In the genomic region with DNA sequence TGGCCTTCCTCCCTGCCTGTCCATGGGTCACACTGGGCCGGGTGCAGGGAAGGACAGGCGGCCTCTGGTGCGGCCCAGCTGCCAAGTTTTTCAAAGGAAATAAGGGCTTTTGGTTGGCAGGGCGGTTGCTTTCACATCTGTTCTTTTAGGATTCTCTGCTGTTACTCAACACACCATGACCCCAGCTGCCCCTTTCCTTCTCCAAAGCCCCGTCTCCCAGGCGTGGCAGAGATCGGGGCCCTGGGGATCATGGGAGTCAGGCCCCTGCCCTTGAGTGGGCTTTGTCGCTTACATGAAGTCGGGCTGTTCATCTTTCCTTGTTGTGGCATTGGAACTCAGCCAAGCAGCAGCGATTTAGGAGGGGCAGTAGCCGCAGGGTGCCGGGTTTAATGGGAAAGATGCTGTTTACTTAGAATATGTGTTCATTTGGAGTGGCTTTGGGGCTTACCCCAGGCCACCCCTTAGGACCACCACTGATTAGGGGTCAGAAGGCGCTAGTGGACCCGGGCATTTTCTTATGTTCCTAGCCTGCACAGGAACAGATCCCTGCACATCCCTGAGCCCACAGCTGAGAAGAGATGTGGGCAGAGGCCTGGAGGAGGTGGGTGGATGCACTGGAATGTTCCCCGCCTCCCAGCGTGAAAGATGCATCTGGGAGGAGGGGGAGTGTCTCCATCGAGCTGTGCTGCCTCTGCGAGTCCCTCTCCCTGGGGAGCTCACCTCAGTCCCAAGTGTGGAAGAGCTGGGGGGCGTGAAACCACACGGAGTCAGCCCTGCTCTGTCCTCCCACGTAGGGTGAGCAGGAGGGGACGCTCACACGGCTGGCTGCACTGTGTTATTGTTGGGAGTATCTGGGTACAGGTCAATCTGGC, we compare ENCODE assay signal across 8 cellular contexts. TPM values are rescaled to one million over a fixed set of nuclear protein-coding genes. Genes with fewer than 3 reads are reported as not detected.
DNase-seq lines count a peak whose midpoint lies in the region; ATAC-seq, FAIRE-seq and TF ChIP-seq lines count a peak whose summit lies in the region.

No MANE protein-coding gene starts in this region.

- 67 to 70% methylated on average over 23 of the region's 23 CpGs for WGBS in pancreas, 2 donors

- no peaks in the 10 kb centered on the region for H3K9me3 ChIP-seq in pancreas

- no peaks in the 10 kb centered on the region for H3K4me1 ChIP-seq in pancreas

- FAIRE-seq in pancreas (lab: Jason Lieb, UNC): no peak

- no peaks in the 10 kb centered on the region for H3K27me3 ChIP-seq in pancreas

- no peaks in the 10 kb centered on the region for H3K36me3 ChIP-seq in pancreas

- DNase-seq in ELF-1 (ENCODE audit: low read depth, low spot score): peak; percentile 47
- DNase-seq in NCI-H748 (lab: John Stamatoyannopoulos, UW; ENCODE audit: unreplicated experiment): peak; percentile 88
- DNase-seq in fibroblast of the aortic adventitia (ENCODE audit: low read depth): peak; percentile 46
- DNase-seq in pancreas: peak in 2 of 6 donors; percentile 14 to 45
- no peak for DNase-seq in NCI-H526 treated with DMSO at 0.1 percent for 48 hours (lab: John Stamatoyannopoulos, UW)
- DNase-seq in kidney tubule cell (ENCODE audit: low spot score): no peak
- no peak for DNase-seq in stimulated activated CD4-positive, alpha-beta T cell treated with anti-CD3 and anti-CD28 coated beads, Interleukin-2, amount 100 ng/mL, for 48 hours

- no peak overlapping the region for H3K4me3 ChIP-seq in fibroblast of the aortic adventitia (ENCODE audit: low read depth, low read length)
- H3K4me3 ChIP-seq in pancreas: no peak overlapping the region

- intact Hi-C loops in pancreas (cut with DNase I): no loop called here

- ATAC-seq in pancreas: peak in 3 of 4 donors; percentile 26 to 50 (median 31)
- no peak for ATAC-seq in HG03354 (IDR thresholded peaks at IDR 0.05; ENCODE audit: poor library complexity, severe bottlenecking, unreplicated experiment)

- H3K27ac ChIP-seq in pancreas: no peak overlapping the region

- no peak for TF ChIP-seq CTCF in fibroblast of the aortic adventitia (IDR thresholded peaks at IDR 0.05; ENCODE audit: insufficient read depth, low read length)
- no peak for TF ChIP-seq CTCF in pancreas (IDR thresholded peaks at IDR 0.05)

RNA-seq across cellular contexts. Expression of gene ADCY7, which starts 6.8 kb away (rescaled TPM):
- total RNA-seq in fibroblast of the aortic adventitia (ENCODE audit: low replicate concordance) (7.4 and 26.0 TPM in 2 replicates), pancreas (10 to 100 TPM in 1 of 6 donors, 1 to 10 TPM in 5; 1.9 to 21.1 (median 5.6) TPM)
- 1 to 10 TPM; 2.3 to 4.0 TPM for polyA plus RNA-seq in pancreas

Comparison
In these comparisons a context has a peak if more than half of its experiments do, and no peak if none do; other contexts are left out.
1. DNase-seq: peak in ELF-1 (single experiment), NCI-H748 (single experiment) and fibroblast of the aortic adventitia (single experiment); none in NCI-H526 treated with DMSO at 0.1 percent for 48 hours (single experiment), kidney tubule cell (single experiment) and stimulated activated CD4-positive, alpha-beta T cell treated with anti-CD3 and anti-CD28 coated beads, Interleukin-2, amount 100 ng/mL, for 48 hours (0 of 2).